8 cellular contexts compared by ENCODE assay signal in genomic region chr15:89087830-89088604, GRCh38. TPM values are rescaled to one million over a fixed set of nuclear protein-coding genes. Genes with fewer than 3 reads are reported as not detected.
DNase-seq lines count a peak whose midpoint lies in the region; ATAC-seq, FAIRE-seq and TF ChIP-seq lines count a peak whose summit lies in the region.

A gene with protein sequence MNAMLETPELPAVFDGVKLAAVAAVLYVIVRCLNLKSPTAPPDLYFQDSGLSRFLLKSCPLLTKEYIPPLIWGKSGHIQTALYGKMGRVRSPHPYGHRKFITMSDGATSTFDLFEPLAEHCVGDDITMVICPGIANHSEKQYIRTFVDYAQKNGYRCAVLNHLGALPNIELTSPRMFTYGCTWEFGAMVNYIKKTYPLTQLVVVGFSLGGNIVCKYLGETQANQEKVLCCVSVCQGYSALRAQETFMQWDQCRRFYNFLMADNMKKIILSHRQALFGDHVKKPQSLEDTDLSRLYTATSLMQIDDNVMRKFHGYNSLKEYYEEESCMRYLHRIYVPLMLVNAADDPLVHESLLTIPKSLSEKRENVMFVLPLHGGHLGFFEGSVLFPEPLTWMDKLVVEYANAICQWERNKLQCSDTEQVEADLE (plus strand): TSS chr15:89088456. CDS start chr15:89116328, 27,872 bp downstream.

- in situ Hi-C loops in HepG2 (cut with HindIII; ENCODE audit: extremely low pct_ligation_motif_present, low pct_unique_long_range_greater_than_20kb): no loop called here

- no peaks in the 10 kb centered on the region for H3K9me3 ChIP-seq in HepG2 (ENCODE audit: low read length)

- DNase-seq in NCI-H774 (lab: John Stamatoyannopoulos, UW) (peak; percentile 100), dermis blood vessel endothelial cell (peak; percentile 100), HepG2 (ENCODE audit: low spot score) (peak; percentile 100)
- peak; percentile 94 to 96 for DNase-seq in activated CD4-positive, alpha-beta T cell treated with anti-CD3 and anti-CD28 coated beads, Interleukin-2, amount 50 U/mL, for 4 hours
- peak; percentile 99 for DNase-seq in stimulated activated CD4-positive, alpha-beta T cell treated with anti-CD3 and anti-CD28 coated beads, Interleukin-4, amount 100 ng/mL, for 24 hours

- intact Hi-C loops in HepG2 (cut with micrococcal nuclease; ENCODE audit: unreplicated experiment): loop anchor here (1.0 kb wide), 1 partner anchor 49 kb away; no protein-coding TSS in a partner anchor

- WGBS in HepG2 (ENCODE audit: low lambda C conversion rate): 0% methylated on average over 20 of the region's 51 CpGs

- TF ChIP-seq CTCF in C4-2B (conservative IDR thresholded peaks at IDR 0.05) (no peak), HepG2 (CRISPR knock-in tag; IDR thresholded peaks at IDR 0.05) (no peak; the same call in 1 of the 2 replicates)

- peak; percentile 57 to 75 for TF ChIP-seq POLR2A in HepG2 (IDR thresholded peaks at IDR 0.05; ENCODE audit: insufficient read depth in 1 of 2, low read depth in 2 of 2, low read length in 2 of 2)

- no peaks in the 10 kb centered on the region for H3K27me3 ChIP-seq in HepG2 (ENCODE audit: control insufficient read depth in 1 of 2, insufficient read depth in 2 of 2, low read length in 2 of 2)

- POLR2A ChIA-PET in HepG2 (lab: Yijun Ruan, JAX): interaction anchor here (0.6 to 2.8 kb wide), 25 partner anchors 8 to 621 kb away, joined by 3 to 41 read pairs (median 7); partner anchors contain the start of genes MRPL46, MRPS11 and POLG

- H3K9ac ChIP-seq in HepG2 (ENCODE audit: insufficient read depth, low read depth, low read length): peak within 1 kb of the TSS; percentile 79

- peak; percentile 42 for TF ChIP-seq RAD21 in HepG2 (CRISPR knock-in tag; IDR thresholded peaks at IDR 0.05)

- H3K4me3 ChIP-seq in HepG2 (replicated peaks in 1 of 3; ENCODE audit: insufficient read depth in 1 of 3, low read depth in 2 of 3, low read length in 3 of 3): peak within 1 kb of the TSS; percentile 69 to 94 (median 84)

- peak; percentile 95 for FAIRE-seq in HepG2 (lab: Jason Lieb, UNC)

- TF ChIP-seq EP300 in HepG2 (IDR thresholded peaks at IDR 0.05; ENCODE audit: low read depth in 2 of 2, low read length in 2 of 2) (no peak), HepG2 (CRISPR knock-in tag; IDR thresholded peaks at IDR 0.05; ENCODE audit: borderline replicate concordance) (no peak; the same call in 1 of the 2 replicates)

- CTCF ChIA-PET in HepG2 (lab: Yijun Ruan, JAX; ENCODE audit: low intra/inter-chr PET ratio, low total read pairs): no interaction called here

- H3K4me1 ChIP-seq in HepG2 (ENCODE audit: insufficient read depth, low read length): peaks cover 77% of the 10 kb centered on the region

- H3K79me2 ChIP-seq in HepG2 (ENCODE audit: insufficient read depth, low read length): peaks cover 22% of the 10 kb centered on the region

- peak within 1 kb of the TSS; percentile 95 for H3K27ac ChIP-seq in C4-2B
- peak within 1 kb of the TSS; percentile 49 for H3K27ac ChIP-seq in HepG2 (ENCODE audit: extremely low read length, insufficient read depth, low read length)

- BruUV-seq in HepG2 (replicated peaks; lab: Mats Ljungman, UMichigan): no TSS peak

- no peak within 1 kb of the TSS for H2AFZ ChIP-seq in HepG2 (ENCODE audit: low read length)

- ATAC-seq in GM19395 (IDR thresholded peaks at IDR 0.05; ENCODE audit: unreplicated experiment) (peak; percentile 99), HG03565 (IDR thresholded peaks at IDR 0.05; ENCODE audit: unreplicated experiment) (peak; percentile 93), HepG2 (peak; percentile 98)

- no peaks in the 10 kb centered on the region for H3K36me3 ChIP-seq in HepG2 (replicated peaks in 1 of 2; ENCODE audit: control insufficient read depth in 1 of 2, insufficient read depth in 2 of 2, low read length in 2 of 2)

- no peaks in the 10 kb centered on the region for H4K20me1 ChIP-seq in HepG2 (ENCODE audit: insufficient read depth, low read length)

- H3K4me2 ChIP-seq in HepG2 (ENCODE audit: low read depth, low read length): peak within 1 kb of the TSS; percentile 88

TF ChIP-seq in HepG2, 621 proteins besides CTCF, POLR2A, EP300 and RAD21 (continues in another document):
- TF ChIP-seq ZBTB3 (CRISPR knock-in tag; IDR thresholded peaks at IDR 0.05; ENCODE audit: borderline replicate concordance, low read depth) (no peak), GATA4 (IDR thresholded peaks at IDR 0.05; ENCODE audit: borderline replicate concordance, low read depth) (0 out of 2 replicates have a peak, but pooled peaks have one; percentile 29), TAF1 (CRISPR knock-in tag; IDR thresholded peaks at IDR 0.05) (peak; percentile 54; the same call in 1 of the 2 replicates), ZNF563 (CRISPR knock-in tag; IDR thresholded peaks at IDR 0.05) (no peak)
- TF ChIP-seq, protein P1, sequence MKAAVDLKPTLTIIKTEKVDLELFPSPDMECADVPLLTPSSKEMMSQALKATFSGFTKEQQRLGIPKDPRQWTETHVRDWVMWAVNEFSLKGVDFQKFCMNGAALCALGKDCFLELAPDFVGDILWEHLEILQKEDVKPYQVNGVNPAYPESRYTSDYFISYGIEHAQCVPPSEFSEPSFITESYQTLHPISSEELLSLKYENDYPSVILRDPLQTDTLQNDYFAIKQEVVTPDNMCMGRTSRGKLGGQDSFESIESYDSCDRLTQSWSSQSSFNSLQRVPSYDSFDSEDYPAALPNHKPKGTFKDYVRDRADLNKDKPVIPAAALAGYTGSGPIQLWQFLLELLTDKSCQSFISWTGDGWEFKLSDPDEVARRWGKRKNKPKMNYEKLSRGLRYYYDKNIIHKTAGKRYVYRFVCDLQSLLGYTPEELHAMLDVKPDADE (CRISPR knock-in tag; IDR thresholded peaks at IDR 0.05): no peak
- TF ChIP-seq, protein P2, sequence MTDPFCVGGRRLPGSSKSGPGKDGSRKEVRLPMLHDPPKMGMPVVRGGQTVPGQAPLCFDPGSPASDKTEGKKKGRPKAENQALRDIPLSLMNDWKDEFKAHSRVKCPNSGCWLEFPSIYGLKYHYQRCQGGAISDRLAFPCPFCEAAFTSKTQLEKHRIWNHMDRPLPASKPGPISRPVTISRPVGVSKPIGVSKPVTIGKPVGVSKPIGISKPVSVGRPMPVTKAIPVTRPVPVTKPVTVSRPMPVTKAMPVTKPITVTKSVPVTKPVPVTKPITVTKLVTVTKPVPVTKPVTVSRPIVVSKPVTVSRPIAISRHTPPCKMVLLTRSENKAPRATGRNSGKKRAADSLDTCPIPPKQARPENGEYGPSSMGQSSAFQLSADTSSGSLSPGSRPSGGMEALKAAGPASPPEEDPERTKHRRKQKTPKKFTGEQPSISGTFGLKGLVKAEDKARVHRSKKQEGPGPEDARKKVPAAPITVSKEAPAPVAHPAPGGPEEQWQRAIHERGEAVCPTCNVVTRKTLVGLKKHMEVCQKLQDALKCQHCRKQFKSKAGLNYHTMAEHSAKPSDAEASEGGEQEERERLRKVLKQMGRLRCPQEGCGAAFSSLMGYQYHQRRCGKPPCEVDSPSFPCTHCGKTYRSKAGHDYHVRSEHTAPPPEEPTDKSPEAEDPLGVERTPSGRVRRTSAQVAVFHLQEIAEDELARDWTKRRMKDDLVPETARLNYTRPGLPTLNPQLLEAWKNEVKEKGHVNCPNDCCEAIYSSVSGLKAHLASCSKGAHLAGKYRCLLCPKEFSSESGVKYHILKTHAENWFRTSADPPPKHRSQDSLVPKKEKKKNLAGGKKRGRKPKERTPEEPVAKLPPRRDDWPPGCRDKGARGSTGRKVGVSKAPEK (CRISPR knock-in tag; IDR thresholded peaks at IDR 0.05; ENCODE audit: borderline replicate concordance): no peak

RNA-seq across cellular contexts. Expression of the gene that starts here (rescaled TPM):
- 51.7 and 75.6 TPM in 2 replicates for total RNA-seq in dermis blood vessel endothelial cell
- total RNA-seq in HepG2 (2016; rRNA removed; fragmentation: Illumina TruSeq; extraction: Trizol): 12.2 and 22.4 TPM in 2 replicates
- 15.9 and 19.0 TPM in 2 replicates for total RNA-seq in HepG2 (2016; cell fraction: cytosol; rRNA removed; fragmentation: Illumina TruSeq; extraction: Trizol; ENCODE audit: low read depth)
- 10.3 and 18.8 TPM in 2 replicates for total RNA-seq in HepG2 (2016; cell fraction: insoluble cytoplasmic fraction; rRNA removed; fragmentation: Illumina TruSeq; extraction: Trizol)
- total RNA-seq in HepG2 (2016; cell fraction: membrane; rRNA removed; fragmentation: Illumina TruSeq; extraction: Trizol): 6.0 and 7.4 TPM in 2 replicates
- total RNA-seq in HepG2 (2016; cell fraction: nucleus; rRNA removed; fragmentation: Illumina TruSeq; extraction: Trizol): 23.2 and 26.5 TPM in 2 replicates
- 14.8 and 16.9 TPM in 2 replicates for polyA plus RNA-seq in HepG2 (2011; rRNA removed)
- 11.8 and 13.6 TPM in 2 replicates for polyA plus RNA-seq in HepG2 (2011; cell fraction: cytosol; rRNA removed)
- polyA plus RNA-seq in HepG2 (2011; cell fraction: nucleus; rRNA removed): 11.3 and 12.7 TPM in 2 replicates
- 11.9 and 13.1 TPM in 2 replicates for polyA plus RNA-seq in HepG2 (2012)
- polyA plus RNA-seq in HepG2 (2016; cell fraction: cytosol; fragmentation: Illumina TruSeq; extraction: Trizol; ENCODE audit: low read depth): 0.63 and 1.1 TPM in 2 replicates
- 5.3 and 6.4 TPM in 2 replicates for polyA plus RNA-seq in HepG2 (2016; cell fraction: insoluble cytoplasmic fraction; fragmentation: Illumina TruSeq; extraction: Trizol; ENCODE audit: low read depth)
- polyA plus RNA-seq in HepG2 (2016; cell fraction: membrane; fragmentation: Illumina TruSeq; extraction: Trizol; ENCODE audit: low read depth): 0.93 and 1.0 TPM in 2 replicates
- polyA plus RNA-seq in HepG2 (2016; cell fraction: nucleus; fragmentation: Illumina TruSeq; extraction: Trizol; ENCODE audit: insufficient read depth, low read depth): 12.2 and 14.4 TPM in 2 replicates
- 91.3 and 104 TPM in 2 replicates for polyA minus RNA-seq in HepG2 (2011; rRNA and poly(A)+ RNA removed; ENCODE audit: low replicate concordance)
- polyA minus RNA-seq in HepG2 (2011; cell fraction: cytosol; rRNA and poly(A)+ RNA removed): 14.3 and 22.4 TPM in 2 replicates
- 20.5 and 26.2 TPM in 2 replicates for polyA minus RNA-seq in HepG2 (2011; cell fraction: nucleus; rRNA and poly(A)+ RNA removed)

Comparison
In these comparisons a context has a peak if more than half of its experiments do, and no peak if none do; other contexts are left out.
1. Peak in every context shown above with its lines: DNase-seq, ATAC-seq, H3K4me3 ChIP-seq and H3K27ac ChIP-seq.